1 cellular context compared by ENCODE assay signal in genomic region chr1:47235822-47236221, GRCh38.
TF ChIP-seq lines count a peak whose summit lies in the region.

No MANE protein-coding gene starts in this region.

TF ChIP-seq in GM23338, 12 proteins besides CTCF, POLR2A, EP300 and RAD21 (continued from another document):
- TF ChIP-seq, protein P1, sequence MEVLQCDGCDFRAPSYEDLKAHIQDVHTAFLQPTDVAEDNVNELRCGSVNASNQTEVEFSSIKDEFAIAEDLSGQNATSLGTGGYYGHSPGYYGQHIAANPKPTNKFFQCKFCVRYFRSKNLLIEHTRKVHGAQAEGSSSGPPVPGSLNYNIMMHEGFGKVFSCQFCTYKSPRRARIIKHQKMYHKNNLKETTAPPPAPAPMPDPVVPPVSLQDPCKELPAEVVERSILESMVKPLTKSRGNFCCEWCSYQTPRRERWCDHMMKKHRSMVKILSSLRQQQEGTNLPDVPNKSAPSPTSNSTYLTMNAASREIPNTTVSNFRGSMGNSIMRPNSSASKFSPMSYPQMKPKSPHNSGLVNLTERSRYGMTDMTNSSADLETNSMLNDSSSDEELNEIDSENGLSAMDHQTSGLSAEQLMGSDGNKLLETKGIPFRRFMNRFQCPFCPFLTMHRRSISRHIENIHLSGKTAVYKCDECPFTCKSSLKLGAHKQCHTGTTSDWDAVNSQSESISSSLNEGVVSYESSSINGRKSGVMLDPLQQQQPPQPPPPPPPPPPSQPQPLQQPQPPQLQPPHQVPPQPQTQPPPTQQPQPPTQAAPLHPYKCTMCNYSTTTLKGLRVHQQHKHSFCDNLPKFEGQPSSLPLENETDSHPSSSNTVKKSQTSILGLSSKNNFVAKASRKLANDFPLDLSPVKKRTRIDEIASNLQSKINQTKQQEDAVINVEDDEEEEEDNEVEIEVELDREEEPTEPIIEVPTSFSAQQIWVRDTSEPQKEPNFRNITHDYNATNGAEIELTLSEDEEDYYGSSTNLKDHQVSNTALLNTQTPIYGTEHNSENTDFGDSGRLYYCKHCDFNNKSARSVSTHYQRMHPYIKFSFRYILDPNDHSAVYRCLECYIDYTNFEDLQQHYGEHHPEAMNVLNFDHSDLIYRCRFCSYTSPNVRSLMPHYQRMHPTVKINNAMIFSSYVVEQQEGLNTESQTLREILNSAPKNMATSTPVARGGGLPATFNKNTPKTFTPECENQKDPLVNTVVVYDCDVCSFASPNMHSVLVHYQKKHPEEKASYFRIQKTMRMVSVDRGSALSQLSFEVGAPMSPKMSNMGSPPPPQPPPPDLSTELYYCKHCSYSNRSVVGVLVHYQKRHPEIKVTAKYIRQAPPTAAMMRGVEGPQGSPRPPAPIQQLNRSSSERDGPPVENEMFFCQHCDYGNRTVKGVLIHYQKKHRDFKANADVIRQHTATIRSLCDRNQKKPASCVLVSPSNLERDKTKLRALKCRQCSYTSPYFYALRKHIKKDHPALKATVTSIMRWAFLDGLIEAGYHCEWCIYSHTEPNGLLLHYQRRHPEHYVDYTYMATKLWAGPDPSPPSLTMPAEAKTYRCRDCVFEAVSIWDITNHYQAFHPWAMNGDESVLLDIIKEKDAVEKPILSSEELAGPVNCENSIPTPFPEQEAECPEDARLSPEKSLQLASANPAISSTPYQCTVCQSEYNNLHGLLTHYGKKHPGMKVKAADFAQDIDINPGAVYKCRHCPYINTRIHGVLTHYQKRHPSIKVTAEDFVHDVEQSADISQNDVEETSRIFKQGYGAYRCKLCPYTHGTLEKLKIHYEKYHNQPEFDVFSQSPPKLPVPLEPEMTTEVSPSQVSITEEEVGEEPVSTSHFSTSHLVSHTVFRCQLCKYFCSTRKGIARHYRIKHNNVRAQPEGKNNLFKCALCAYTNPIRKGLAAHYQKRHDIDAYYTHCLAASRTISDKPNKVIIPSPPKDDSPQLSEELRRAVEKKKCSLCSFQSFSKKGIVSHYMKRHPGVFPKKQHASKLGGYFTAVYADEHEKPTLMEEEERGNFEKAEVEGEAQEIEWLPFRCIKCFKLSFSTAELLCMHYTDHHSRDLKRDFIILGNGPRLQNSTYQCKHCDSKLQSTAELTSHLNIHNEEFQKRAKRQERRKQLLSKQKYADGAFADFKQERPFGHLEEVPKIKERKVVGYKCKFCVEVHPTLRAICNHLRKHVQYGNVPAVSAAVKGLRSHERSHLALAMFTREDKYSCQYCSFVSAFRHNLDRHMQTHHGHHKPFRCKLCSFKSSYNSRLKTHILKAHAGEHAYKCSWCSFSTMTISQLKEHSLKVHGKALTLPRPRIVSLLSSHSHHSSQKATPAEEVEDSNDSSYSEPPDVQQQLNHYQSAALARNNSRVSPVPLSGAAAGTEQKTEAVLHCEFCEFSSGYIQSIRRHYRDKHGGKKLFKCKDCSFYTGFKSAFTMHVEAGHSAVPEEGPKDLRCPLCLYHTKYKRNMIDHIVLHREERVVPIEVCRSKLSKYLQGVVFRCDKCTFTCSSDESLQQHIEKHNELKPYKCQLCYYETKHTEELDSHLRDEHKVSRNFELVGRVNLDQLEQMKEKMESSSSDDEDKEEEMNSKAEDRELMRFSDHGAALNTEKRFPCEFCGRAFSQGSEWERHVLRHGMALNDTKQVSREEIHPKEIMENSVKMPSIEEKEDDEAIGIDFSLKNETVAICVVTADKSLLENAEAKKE (CRISPR knock-in tag; IDR thresholded peaks at IDR 0.05), result no peak
- no peak for TF ChIP-seq ZNF331 (CRISPR knock-in tag; IDR thresholded peaks at IDR 0.05; ENCODE audit: low read depth)
- TF ChIP-seq REST (IDR thresholded peaks at IDR 0.05; ENCODE audit: unreplicated experiment), result no peak
- no peak for TF ChIP-seq STAT1 (IDR thresholded peaks at IDR 0.05; ENCODE audit: unreplicated experiment)
- no peak for TF ChIP-seq NANOG (IDR thresholded peaks at IDR 0.05; ENCODE audit: borderline replicate concordance)
